ENCODE assay signal across 14 cellular contexts in the genomic region with DNA sequence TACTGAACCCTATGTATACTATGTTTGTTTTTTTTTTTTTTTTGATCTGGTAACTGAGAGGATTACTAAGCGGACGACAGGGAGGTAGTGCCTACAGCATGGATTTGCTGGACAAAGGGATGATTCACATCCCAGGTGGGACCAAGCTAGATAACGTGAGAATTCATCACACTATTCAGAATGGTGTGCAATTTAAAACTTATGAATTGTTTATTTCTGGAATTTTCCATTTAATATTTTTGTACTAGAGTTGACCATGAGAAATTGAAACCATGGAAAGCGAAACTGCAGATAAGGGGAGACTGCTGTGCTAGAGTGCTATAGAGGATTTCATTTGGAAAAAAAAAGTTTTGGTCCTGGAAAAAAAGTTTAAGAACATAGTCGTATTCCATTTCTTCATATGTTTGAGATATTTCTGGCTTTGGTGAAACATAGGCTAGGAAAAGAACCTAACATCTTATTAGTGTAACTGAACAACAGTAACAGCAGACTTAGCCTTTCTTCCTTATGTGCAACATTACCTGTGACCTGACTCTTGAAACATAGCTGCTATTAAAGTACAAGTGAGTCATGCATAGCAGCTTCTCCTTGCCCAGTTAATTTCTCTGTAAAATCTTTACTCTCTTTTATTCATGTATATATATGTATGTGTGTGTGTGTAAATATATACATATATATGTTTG.
DNase-seq lines count a peak whose midpoint lies in the region; ATAC-seq and TF ChIP-seq lines count a peak whose summit lies in the region.
"Had no signal": no experiment of that assay in that cellular context is flagged by ENCODE, and none has a peak within 500 bp of the region (broad histone marks: within the 10 kb centered on the region; RNA-seq: fewer than 3 reads in every experiment).

No MANE protein-coding gene starts in this region.

- no peaks in the 10 kb centered on the region for H3K36me3 ChIP-seq in psoas muscle (ENCODE audit: insufficient read depth in 1 of 2, low read depth in 1 of 2)
- H3K36me3 ChIP-seq: BLaER1, heart left ventricle, vagina had no signal

- DNase-seq in HPDE6-E6E7 (ENCODE audit: extremely low spot score): peak; percentile 42
- peak; percentile 66 for DNase-seq in SW480 (ENCODE audit: low spot score)
- DNase-seq in glomerular visceral epithelial cell (ENCODE audit: extremely low spot score): peak; percentile 25
- DNase-seq in psoas muscle: no peak
- no peak for DNase-seq in globus pallidus (ENCODE audit: low spot score)
- DNase-seq in substantia nigra (lab: John Stamatoyannopoulos, UW): no peak
- DNase-seq: activated CD4-positive, alpha-beta T cell treated with anti-CD3 and anti-CD28 coated beads, Interleukin-2, amount 10 ng/mL, durations not matched to agents 24 days and 14 days; activated gamma-delta T cell treated with Interleukin-2 at 50 U/mL for 16 hours; spleen had no signal

- H3K27ac ChIP-seq in psoas muscle (peak overlapping the region; percentile 72), substantia nigra (ENCODE audit: low read depth, low read length, poor library complexity, severe bottlenecking) (no peak overlapping the region)
- H3K27ac ChIP-seq: BLaER1, vagina had no signal

- H3K4me3 ChIP-seq in psoas muscle: peak overlapping the region; percentile 8
- H3K4me3 ChIP-seq: BLaER1, vagina had no signal

- H3K4me1 ChIP-seq in psoas muscle: peaks cover 33% of the 10 kb centered on the region
- H3K4me1 ChIP-seq: BLaER1 had no signal

- H3K27me3 ChIP-seq in psoas muscle (ENCODE audit: insufficient read depth in 3 of 3, low read length in 2 of 3): no peaks in the 10 kb centered on the region
- H3K27me3 ChIP-seq: BLaER1, heart left ventricle, spleen, vagina had no signal

- no peaks in the 10 kb centered on the region for H3K9me3 ChIP-seq in psoas muscle
- H3K9me3 ChIP-seq: vagina had no signal

- TF ChIP-seq CTCF in psoas muscle (IDR thresholded peaks at IDR 0.05): no peak

- ATAC-seq in psoas muscle (peak; percentile 83 to 92 (median 86)), HG03342 (IDR thresholded peaks at IDR 0.05; ENCODE audit: unreplicated experiment) (no peak), HG03097 (IDR thresholded peaks at IDR 0.05; ENCODE audit: low FRiP score, unreplicated experiment) (no peak)

- 58 to 83% (median 63%) methylated on average over 5 of the region's 5 CpGs for WGBS in psoas muscle, 3 donors

- intact Hi-C loops in psoas muscle (cut with DNase I): no loop called here

Comparison
In these comparisons a context has a peak if more than half of its experiments do, and no peak if none do; other contexts are left out.
1. DNase-seq: peak in HPDE6-E6E7 (single experiment), SW480 (single experiment) and glomerular visceral epithelial cell (single experiment); none in psoas muscle (0 of 2), globus pallidus (single experiment) and substantia nigra (0 of 49).
2. ATAC-seq: peak in psoas muscle (4 of 4); none in HG03342 (single experiment) and HG03097 (single experiment).